Comparison of ENCODE assay signal across 8 cellular contexts in genomic region chr19:13150187-13150918, GRCh38. TPM values are rescaled to one million over a fixed set of nuclear protein-coding genes. Genes with fewer than 3 reads are reported as not detected.
DNase-seq lines count a peak whose midpoint lies in the region; ATAC-seq and TF ChIP-seq lines count a peak whose summit lies in the region.

A gene with protein sequence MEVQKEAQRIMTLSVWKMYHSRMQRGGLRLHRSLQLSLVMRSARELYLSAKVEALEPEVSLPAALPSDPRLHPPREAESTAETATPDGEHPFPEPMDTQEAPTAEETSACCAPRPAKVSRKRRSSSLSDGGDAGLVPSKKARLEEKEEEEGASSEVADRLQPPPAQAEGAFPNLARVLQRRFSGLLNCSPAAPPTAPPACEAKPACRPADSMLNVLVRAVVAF (plus strand): TSS chr19:13150411. CDS start chr19:13153187, 2,776 bp downstream.
A gene with protein sequence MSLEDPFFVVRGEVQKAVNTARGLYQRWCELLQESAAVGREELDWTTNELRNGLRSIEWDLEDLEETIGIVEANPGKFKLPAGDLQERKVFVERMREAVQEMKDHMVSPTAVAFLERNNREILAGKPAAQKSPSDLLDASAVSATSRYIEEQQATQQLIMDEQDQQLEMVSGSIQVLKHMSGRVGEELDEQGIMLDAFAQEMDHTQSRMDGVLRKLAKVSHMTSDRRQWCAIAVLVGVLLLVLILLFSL (minus strand): TSS chr19:13150375. CDS start chr19:13150173, 202 bp downstream.

- peak; percentile 23 for TF ChIP-seq POLR2A in HCT116 (IDR thresholded peaks at IDR 0.05; ENCODE audit: borderline replicate concordance, extremely low read depth, insufficient read depth, insufficient read length)

- H3K4me2 ChIP-seq in HCT116 (ENCODE audit: low read length), result peak within 1 kb of the TSS; percentile 99

- H3K4me1 ChIP-seq in ES-I3 (ENCODE audit: insufficient read depth, low read length), result no peaks in the 10 kb centered on the region
- peaks cover 33 to 66% of the 10 kb centered on the region in 2 experiments for H3K4me1 ChIP-seq in HCT116 (ENCODE audit: control insufficient read depth in 1 of 2, insufficient read depth in 2 of 2, low read length in 2 of 2)

- DNase-seq in HCT116 (ENCODE audit: low read depth, low spot score) (no peak), NCI-H1092 (lab: John Stamatoyannopoulos, UW) (peak; percentile 91), SKM-1 (lab: John Stamatoyannopoulos, UW; ENCODE audit: unreplicated experiment) (peak; percentile 87), globus pallidus (ENCODE audit: low spot score) (peak; percentile 96), omental fat pad (ENCODE audit: low spot score) (peak; percentile 74)
- peak; percentile 94 for DNase-seq in activated naive CD4-positive, alpha-beta T cell treated with anti-CD3 and anti-CD28 coated beads, Interleukin-2, amount 50 U/mL, for 16 hours

- H2AFZ ChIP-seq in HCT116 (ENCODE audit: low read depth, low read length, poor library complexity, severe bottlenecking), result no peak within 1 kb of the TSS

- CTCF ChIA-PET in HCT116 (lab: Charles Lee), result interaction anchor here (0.9 to 1.1 kb wide), 3 partner anchors 56 to 173 kb away, joined by 3 to 4 read pairs (median 4); no protein-coding TSS in a partner anchor

- H3K36me3 ChIP-seq in ES-I3 (ENCODE audit: insufficient read depth, low read length) (no peaks in the 10 kb centered on the region), HCT116 (ENCODE audit: control insufficient read depth in 1 of 2, insufficient read depth in 2 of 2, low read length in 2 of 2) (peaks cover 0 to 12% of the 10 kb centered on the region in 2 experiments; a peak in 2 of 4 replicates)

- TF ChIP-seq RAD21 in HCT116 (IDR thresholded peaks at IDR 0.05; ENCODE audit: low read depth), result no peak

- H3K9me3 ChIP-seq in ES-I3 (ENCODE audit: control insufficient read depth, insufficient read depth, low read length), result no peaks in the 10 kb centered on the region
- H3K9me3 ChIP-seq in HCT116 (ENCODE audit: control insufficient read depth in 1 of 2, insufficient read depth in 1 of 2, low read depth in 1 of 2, low read length in 2 of 2), result no peaks in the 10 kb centered on the region

- H3K4me3 ChIP-seq in HCT116 (replicated peaks in 1 of 2; ENCODE audit: low read depth in 1 of 2, low read length in 2 of 2), result peak within 1 kb of the TSS; percentile 84 to 98

- RAD21 ChIA-PET in HCT116 (lab: Charles Lee; ENCODE audit: low non-redundant PET in 1 of 2, low total read pairs in 2 of 2, uncharacterized antibody in 2 of 2, unreplicated experiment in 2 of 2), result interaction anchor here in 1 of 2 experiments (0.6 to 1.1 kb wide), 3 partner anchors 49 to 194 kb away, joined by 3 to 6 read pairs (median 4); no protein-coding TSS in a partner anchor

- intact Hi-C loops in HCT116 (cut with micrococcal nuclease), result loop anchor here (2.0 to 5.0 kb wide), 3 partner anchors 34 to 697 kb away; partner anchors contain the start of gene TRMT1

- POLR2A ChIA-PET in HCT116 (lab: Charles Lee), result interaction anchor here (0.6 to 2.5 kb wide), 7 partner anchors 12 to 92 kb away, joined by 3 to 11 read pairs (median 4); no protein-coding TSS in a partner anchor

- TF ChIP-seq CTCF in HCT116 (IDR thresholded peaks at IDR 0.05 in 2 of 3, conservative IDR thresholded peaks at IDR 0.05 in 1 of 3; ENCODE audit: borderline replicate concordance in 1 of 3, insufficient read depth in 1 of 3, low read depth in 2 of 3, low read length in 2 of 3) (peak in 2 of 3 experiments; percentile 46 to 58; a peak in 4 of 6 replicates), omental fat pad (IDR thresholded peaks at IDR 0.05) (no peak)

- peak within 1 kb of the TSS; percentile 94 for H3K27ac ChIP-seq in HCT116 (ENCODE audit: low read depth, low read length)
- H3K27ac ChIP-seq in temporal lobe (ENCODE audit: low read depth, low read length), result peak within 1 kb of the TSS; percentile 97

- no peaks in the 10 kb centered on the region for H3K9me2 ChIP-seq in HCT116 (ENCODE audit: insufficient read depth)

- peaks cover 62% of the 10 kb centered on the region for H3K79me2 ChIP-seq in HCT116 (ENCODE audit: insufficient read depth, low read length)

- H3K27me3 ChIP-seq in HCT116 (ENCODE audit: insufficient read depth, low read length), result no peaks in the 10 kb centered on the region

- ATAC-seq in HCT116 (peak; percentile 41), omental fat pad (ENCODE audit: low FRiP score) (peak; percentile 64)

- H4K20me1 ChIP-seq in HCT116 (ENCODE audit: insufficient read depth), result peaks cover 12% of the 10 kb centered on the region; the same call in 1 of the 2 replicates

- no TSS peak for BruUV-seq in HCT116 (replicated peaks; lab: Mats Ljungman, UMichigan)

- H3K9ac ChIP-seq in ES-I3 (ENCODE audit: low read depth, low read length), result peak within 1 kb of the TSS; percentile 91
- peak within 1 kb of the TSS; percentile 100 for H3K9ac ChIP-seq in HCT116 (ENCODE audit: low read length)

TF ChIP-seq in HCT116, 20 proteins besides CTCF, POLR2A, EP300 and RAD21:
- TF ChIP-seq YY1 (IDR thresholded peaks at IDR 0.05; ENCODE audit: extremely low read depth, insufficient replicate concordance, low read depth, low read length) (peak; percentile 99), ZFX (IDR thresholded peaks at IDR 0.05) (peak; percentile 75), EZH2phosphoT487 (IDR thresholded peaks at IDR 0.05; ENCODE audit: borderline replicate concordance) (no peak), POLR2AphosphoS5 (IDR thresholded peaks at IDR 0.05; ENCODE audit: low read depth, low read length) (peak; percentile 73)

RNA-seq across cellular contexts. Expression of the first gene that starts in this region (rescaled TPM):
- total RNA-seq in HCT116 (2021; ENCODE audit: unreplicated experiment), result 247 TPM
- polyA plus RNA-seq in HCT116 (2012), result 284 and 315 TPM in 2 replicates
- total RNA-seq in omental fat pad, result 100 to 1,000 TPM; 110 to 253 (median 210) TPM
- total RNA-seq in temporal lobe, result 9.6 TPM

RNA-seq across cellular contexts. Expression of the second gene that starts in this region (rescaled TPM):
- 149 TPM for total RNA-seq in HCT116 (2021; ENCODE audit: unreplicated experiment)
- 202 and 225 TPM in 2 replicates for polyA plus RNA-seq in HCT116 (2012)
- total RNA-seq in omental fat pad, result 10 to 100 TPM; 41.0 to 97.6 (median 53.9) TPM
- total RNA-seq in temporal lobe, result 18.9 TPM

Comparison
In these comparisons a context has a peak if more than half of its experiments do, and no peak if none do; other contexts are left out.
1. RNA of the first gene that starts in this region (total RNA-seq): 247 TPM in HCT116 (single experiment) and 110 to 253 TPM in omental fat pad; 9.6 TPM in temporal lobe (single experiment); every median in the first group is over 10 times any median in the second.
2. CTCF ChIP-seq: peak in HCT116 (2 of 3); none in omental fat pad (0 of 3).